Comparison of ENCODE assay signal across 3 cellular contexts in genomic region chr5:178449163-178450060, GRCh38.
TF ChIP-seq lines count a peak whose summit lies in the region.

No MANE protein-coding gene starts in this region.

TF ChIP-seq in liver, 16 proteins besides CTCF, POLR2A, EP300 and RAD21:
- TF ChIP-seq TAF1 (conservative IDR thresholded peaks at IDR 0.05) (no peak), HNF4G (IDR thresholded peaks at IDR 0.05) (no peak), GABPA (IDR thresholded peaks at IDR 0.05 in 1 of 2, conservative IDR thresholded peaks at IDR 0.05 in 1 of 2) (no peak), HNF4A (conservative IDR thresholded peaks at IDR 0.05) (no peak), MAX (IDR thresholded peaks at IDR 0.05) (no peak), RXRA (IDR thresholded peaks at IDR 0.05) (peak in 1 of 2 donors; percentile 7), EGR1 (IDR thresholded peaks at IDR 0.05; ENCODE audit: low read depth in 2 of 2) (no peak), NR2F2 (IDR thresholded peaks at IDR 0.05) (peak; percentile 82), FOXA2 (IDR thresholded peaks at IDR 0.05) (no peak), ATF3 (IDR thresholded peaks at IDR 0.05) (no peak), FOXA1 (IDR thresholded peaks at IDR 0.05) (no peak), JUND (IDR thresholded peaks at IDR 0.05) (no peak)

TF ChIP-seq in HepG2, 621 proteins besides CTCF, POLR2A, EP300 and RAD21 (continues in another document):
- TF ChIP-seq TEF (CRISPR knock-in tag; IDR thresholded peaks at IDR 0.05) (no peak), ZFAT (CRISPR knock-in tag; conservative IDR thresholded peaks at IDR 0.05) (no peak), ZNF749 (CRISPR knock-in tag; IDR thresholded peaks at IDR 0.05; ENCODE audit: borderline replicate concordance) (no peak), ZMAT3 (CRISPR knock-in tag; conservative IDR thresholded peaks at IDR 0.05) (no peak), CEBPZ (IDR thresholded peaks at IDR 0.05; ENCODE audit: low read length) (no peak), SP2 (CRISPR knock-in tag; IDR thresholded peaks at IDR 0.05) (no peak), ZGPAT (CRISPR knock-in tag; IDR thresholded peaks at IDR 0.05) (no peak), SMARCE1 (IDR thresholded peaks at IDR 0.05; ENCODE audit: borderline replicate concordance) (no peak)

TF ChIP-seq in endothelial cell of umbilical vein, 7 proteins besides CTCF, POLR2A, EP300 and RAD21:
- TF ChIP-seq EZH2 (IDR thresholded peaks at IDR 0.05; ENCODE audit: borderline replicate concordance, low read depth, low read length, severe bottlenecking) (peak; percentile 18), FOS (IDR thresholded peaks at IDR 0.05; ENCODE audit: borderline replicate concordance, insufficient read depth, low read length) (no peak)
